Comparison of ENCODE assay signal across 26 cellular contexts in the genomic region with DNA sequence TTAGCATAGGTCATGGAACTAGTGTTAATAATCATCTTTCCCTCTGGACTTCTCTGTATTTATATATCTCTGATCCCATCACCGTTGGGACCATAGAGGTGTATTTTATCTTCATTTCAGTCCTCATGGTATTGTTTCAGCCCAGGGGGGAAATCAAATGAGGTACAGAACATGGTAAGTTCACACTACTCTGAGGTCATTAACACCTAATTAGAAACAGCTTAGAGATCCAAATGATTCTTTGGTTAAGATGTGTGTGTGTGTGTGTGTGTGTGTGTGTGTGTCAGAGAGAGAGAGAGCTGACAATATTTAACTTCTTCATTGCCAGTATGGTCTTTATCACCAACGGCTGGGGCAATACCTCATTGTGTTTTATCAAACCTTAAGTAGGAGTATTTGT.
"Had no signal": no experiment of that assay in that cellular context is flagged by ENCODE, and none has a peak within 500 bp of the region (broad histone marks: within the 10 kb centered on the region; RNA-seq: fewer than 3 reads in every experiment).

No MANE protein-coding gene starts in this region.

- H3K27me3 Mint-ChIP-seq: effector memory CD8-positive, alpha-beta T cell; naive thymus-derived CD4-positive, alpha-beta T cell had no signal

- H3K4me1 ChIP-seq: gastrocnemius medialis, heart left ventricle, parathyroid adenoma, right lobe of liver, transverse colon, vagina had no signal

- H3K27me3 ChIP-seq: gastrocnemius medialis, heart left ventricle, right lobe of liver, transverse colon, vagina had no signal

- H3K4me1 Mint-ChIP-seq: naive thymus-derived CD4-positive, alpha-beta T cell had no signal

- H3K27ac Mint-ChIP-seq: effector memory CD8-positive, alpha-beta T cell; naive thymus-derived CD4-positive, alpha-beta T cell; progenitor cell of endocrine pancreas had no signal

- H3K4me3 Mint-ChIP-seq: effector memory CD8-positive, alpha-beta T cell; naive thymus-derived CD4-positive, alpha-beta T cell; nephron had no signal

- FAIRE-seq: kidney had no signal

- H3K9me3 ChIP-seq: gastrocnemius medialis, heart left ventricle, right lobe of liver, thoracic aorta, transverse colon, vagina had no signal

- DNase-seq: cerebellar nuclear complex; cortex of kidney; effector memory CD8-positive, alpha-beta T cell; foreskin fibroblast; gastrocnemius medialis; heart left ventricle; kidney; mesenchymal stem cell; midbrain; naive thymus-derived CD4-positive, alpha-beta T cell; right lobe of liver; stimulated activated CD4-positive, alpha-beta T cell treated with anti-CD3 and anti-CD28 coated beads, Interleukin-12 subunit alpha, Interleukin-12 subunit beta, amount 100 ng/mL, for 4 hours; stimulated activated CD4-positive, alpha-beta T cell treated with anti-CD3 and anti-CD28 coated beads, Interleukin-1b, Interleukin-23, amount 100 ng/mL, for 48 hours; stimulated activated CD4-positive, alpha-beta T cell treated with anti-CD3 and anti-CD28 coated beads, Interleukin-4, amount 100 ng/mL, for 1 hour; stimulated activated CD8-positive, alpha-beta memory T cell treated with anti-CD3 and anti-CD28 coated beads, Interleukin-4, amount 100 ng/mL, for 48 hours; stimulated activated naive CD8-positive, alpha-beta T cell treated with anti-CD3 and anti-CD28 coated beads, Interleukin-15, Interleukin-2, amounts not matched to agents 100 U/mL and 50 U/mL, for 24 hours; substantia nigra; transverse colon had no signal

- H3K4me2 ChIP-seq: smooth muscle cell had no signal

- H3K79me2 ChIP-seq: hepatocyte, parathyroid adenoma had no signal

- H3K27ac ChIP-seq: gastrocnemius medialis, heart left ventricle, hepatocyte, parathyroid adenoma, right lobe of liver, thoracic aorta, transverse colon, vagina had no signal

- H3K36me3 Mint-ChIP-seq: naive thymus-derived CD4-positive, alpha-beta T cell had no signal

- H2AFZ ChIP-seq: hepatocyte, parathyroid adenoma had no signal

- ATAC-seq: effector memory CD8-positive, alpha-beta T cell; gastrocnemius medialis; heart left ventricle; left lobe of liver; naive thymus-derived CD4-positive, alpha-beta T cell; right lobe of liver; stimulated activated naive CD8-positive, alpha-beta T cell treated with anti-CD3 and anti-CD28 coated beads, Interleukin-15, Interleukin-2, amounts not matched to agents 100 U/mL and 50 U/mL, for 24 hours had no signal

- H3K9ac ChIP-seq: parathyroid adenoma had no signal

- H3K9me3 Mint-ChIP-seq: effector memory CD8-positive, alpha-beta T cell; nephron had no signal

- H3K36me3 ChIP-seq: gastrocnemius medialis, heart left ventricle, right lobe of liver, thoracic aorta, transverse colon, vagina had no signal

- H3K4me3 ChIP-seq: gastrocnemius medialis, heart left ventricle, hepatocyte, right lobe of liver, smooth muscle cell, thoracic aorta, transverse colon, vagina had no signal
